ENCODE assay signal across 8 cellular contexts in genomic region chr3:182792901-182793662, GRCh38. TPM values are rescaled to one million over a fixed set of nuclear protein-coding genes. Genes with fewer than 3 reads are reported as not detected.
DNase-seq lines count a peak whose midpoint lies in the region; ATAC-seq and TF ChIP-seq lines count a peak whose summit lies in the region.

TSS of gene ATP11B (plus strand) at chr3:182793504. CDS start at chr3:182793760, 256 bp downstream.

- H3K27me3 ChIP-seq in gastroesophageal sphincter (no peaks in the 10 kb centered on the region), neutrophil (no peaks in the 10 kb centered on the region)

- intact Hi-C loops in activated naive CD4-positive, alpha-beta T cell treated with anti-CD3 and anti-CD28 coated beads for 36 hours (cut with micrococcal nuclease), result loop anchor here (1.0 to 10.0 kb wide), 6 partner anchors 306 to 1528 kb away; partner anchors contain the start of genes KLHL24, MCCC1 and MCF2L2

- no peaks in the 10 kb centered on the region for H3K36me3 ChIP-seq in gastroesophageal sphincter
- no peaks in the 10 kb centered on the region for H3K36me3 ChIP-seq in neutrophil

- no peaks in the 10 kb centered on the region for H3K9me3 Mint-ChIP-seq in activated naive CD4-positive, alpha-beta T cell treated with anti-CD3 and anti-CD28 coated beads for 36 hours

- H3K9me3 ChIP-seq in gastroesophageal sphincter (no peaks in the 10 kb centered on the region), neutrophil (no peaks in the 10 kb centered on the region)

- DNase-seq in G401 (ENCODE audit: low spot score), result peak; percentile 77
- DNase-seq in GOT3 (lab: John Stamatoyannopoulos, UW), result peak; percentile 51
- DNase-seq in LNCaP clone FGC (ENCODE audit: low read depth), result no peak
- DNase-seq in SK-N-DZ (ENCODE audit: low spot score), result peak; percentile 72
- peak; percentile 70 for DNase-seq in activated naive CD4-positive, alpha-beta T cell treated with anti-CD3 and anti-CD28 coated beads for 36 hours

- peak; percentile 90 for ATAC-seq in gastroesophageal sphincter

- H3K27me3 Mint-ChIP-seq in activated naive CD4-positive, alpha-beta T cell treated with anti-CD3 and anti-CD28 coated beads for 36 hours (ENCODE audit: low read depth), result no peaks in the 10 kb centered on the region

- peaks cover 4 to 35% (median 4%) of the 10 kb centered on the region in 3 donors for H3K4me1 ChIP-seq in gastroesophageal sphincter
- peaks cover 56 to 64% of the 10 kb centered on the region in 2 experiments for H3K4me1 ChIP-seq in neutrophil (ENCODE audit: control insufficient read depth in 1 of 2, insufficient read depth in 1 of 2, low read depth in 1 of 2, low read length in 1 of 2)

- CTCF ChIA-PET in activated naive CD4-positive, alpha-beta T cell treated with anti-CD3 and anti-CD28 coated beads for 36 hours (lab: Charles Lee), result no interaction called here

- 0% methylated on average over 2 of the region's 74 CpGs for WGBS in gastroesophageal sphincter (ENCODE audit: low coverage in 1 of 2), 2 donors

- TF ChIP-seq POLR2A in gastroesophageal sphincter (IDR thresholded peaks at IDR 0.05), result peak; percentile 55 to 57

- peaks cover 9% of the 10 kb centered on the region for H3K36me3 Mint-ChIP-seq in activated naive CD4-positive, alpha-beta T cell treated with anti-CD3 and anti-CD28 coated beads for 36 hours (ENCODE audit: low read depth)

- TF ChIP-seq CTCF in LNCaP clone FGC (IDR thresholded peaks at IDR 0.05; ENCODE audit: control insufficient read depth, extremely low read depth, insufficient read depth), result 0 out of 2 replicates have a peak, but pooled peaks have one; percentile 2
- TF ChIP-seq CTCF in gastroesophageal sphincter (IDR thresholded peaks at IDR 0.05), result peak in 1 of 4 experiments; percentile 11
- TF ChIP-seq CTCF in neutrophil (IDR thresholded peaks at IDR 0.05), result peak; percentile 39
- no peak for TF ChIP-seq CTCF in subcutaneous adipose tissue (IDR thresholded peaks at IDR 0.05; ENCODE audit: low read depth)

- H3K4me1 Mint-ChIP-seq in activated naive CD4-positive, alpha-beta T cell treated with anti-CD3 and anti-CD28 coated beads for 36 hours (ENCODE audit: low read depth), result peaks cover 25% of the 10 kb centered on the region

- peak within 1 kb of the TSS; percentile 99 for H3K4me3 Mint-ChIP-seq in activated naive CD4-positive, alpha-beta T cell treated with anti-CD3 and anti-CD28 coated beads for 36 hours

- H3K27ac ChIP-seq in gastroesophageal sphincter (peak within 1 kb of the TSS; percentile 87 to 96 (median 94)), neutrophil (peak within 1 kb of the TSS; percentile 97)

- in situ Hi-C loops in G401 (cut with HindIII; ENCODE audit: low sequenced_read_pairs), result no loop called here

- peak within 1 kb of the TSS; percentile 88 for H3K4me3 ChIP-seq in LNCaP clone FGC (ENCODE audit: low read depth, low read length)
- peak within 1 kb of the TSS; percentile 79 to 91 for H3K4me3 ChIP-seq in gastroesophageal sphincter
- peak within 1 kb of the TSS; percentile 80 to 98 for H3K4me3 ChIP-seq in neutrophil (ENCODE audit: low read depth in 1 of 2, low read length in 1 of 2)

- no peak for TF ChIP-seq EP300 in gastroesophageal sphincter (IDR thresholded peaks at IDR 0.05)

- peak within 1 kb of the TSS; percentile 97 for H3K27ac Mint-ChIP-seq in activated naive CD4-positive, alpha-beta T cell treated with anti-CD3 and anti-CD28 coated beads for 36 hours

RNA-seq across cellular contexts. Expression of gene ATP11B, which starts in this region (rescaled TPM):
- total RNA-seq in G401 (2014; rRNA removed; shearing (Covaris generic)), result 29.8 and 48.5 TPM in 2 replicates
- 9.5 and 10.1 TPM in 2 replicates for polyA plus RNA-seq in SK-N-DZ (2014; cell fraction: cytosol; rRNA removed)
- 18.1 and 18.4 TPM in 2 replicates for polyA plus RNA-seq in SK-N-DZ (2014; cell fraction: nucleus; rRNA removed)
- 10 to 100 TPM; 86.6 to 92.3 TPM for total RNA-seq in activated naive CD4-positive, alpha-beta T cell treated with anti-CD3 and anti-CD28 coated beads for 36 hours
- total RNA-seq in gastroesophageal sphincter, result 10 to 100 TPM; 53.8 to 70.7 (median 58.6) TPM
- 100 to 1,000 TPM in 1 of 4 donors, 10 to 100 TPM in 3; 77.9 to 100 (median 89.3) TPM for total RNA-seq in subcutaneous adipose tissue
